Comparison of ENCODE assay signal across 21 cellular contexts in the genomic region with DNA sequence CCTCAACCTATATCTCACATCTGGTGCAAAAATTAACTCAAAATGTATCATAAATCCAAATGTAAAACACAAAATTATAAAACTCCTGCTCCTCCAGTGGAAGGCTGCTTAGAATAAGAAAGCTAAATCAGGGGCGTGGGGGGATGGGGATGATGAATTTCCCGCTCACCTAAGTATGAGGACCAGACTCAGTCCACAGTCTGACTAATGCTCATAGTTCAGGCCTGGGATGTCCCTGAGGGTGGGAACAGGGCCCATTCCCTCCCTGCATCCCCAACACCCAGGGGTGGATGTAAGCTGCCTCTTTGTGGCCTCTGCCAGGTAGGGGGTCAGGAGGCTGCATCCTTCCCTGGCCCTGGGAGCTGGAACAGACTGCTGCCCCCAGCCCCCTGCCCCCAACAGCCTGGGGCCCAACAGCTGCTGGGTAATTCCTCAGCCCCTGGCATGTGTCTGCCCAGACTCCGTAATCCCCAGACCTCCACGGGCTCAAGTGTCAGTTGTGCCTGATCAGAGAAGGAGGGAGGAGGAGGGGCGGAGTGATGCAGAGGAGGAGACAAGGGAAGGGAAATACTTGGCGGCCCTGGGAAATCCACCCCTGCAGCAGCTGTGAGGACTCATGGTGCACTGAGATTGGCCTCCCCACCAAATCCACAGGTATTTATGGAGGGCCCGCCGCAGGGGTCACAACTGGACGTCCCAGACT.
A peak's percentile ranks its signal among the peaks of the same experiment; 100 is the strongest.
DNase-seq lines count a peak whose midpoint lies in the region; ATAC-seq and TF ChIP-seq lines count a peak whose summit lies in the region.
"Had no signal": no experiment of that assay in that cellular context is flagged by ENCODE, and none has a peak within 500 bp of the region (broad histone marks: within the 10 kb centered on the region; RNA-seq: fewer than 3 reads in every experiment).

No MANE protein-coding gene starts in this region.

- peaks cover 21% of the 10 kb centered on the region for H3K4me1 Mint-ChIP-seq in glutamatergic neuron (ENCODE audit: low read depth, unreplicated experiment)
- H3K4me1 Mint-ChIP-seq: activated naive CD8-positive, alpha-beta T cell treated with anti-CD3 and anti-CD28 coated beads, Interleukin-2, amount 50 U/mL, for 24 hours had no signal

- H3K9ac ChIP-seq in neuronal stem cell (ENCODE audit: low read depth, low read length, poor library complexity), result peak overlapping the region; percentile 32

- H2BK12ac ChIP-seq in neuronal stem cell (ENCODE audit: low read length), result no peak overlapping the region

- TF ChIP-seq CTCF in glutamatergic neuron (IDR thresholded peaks at IDR 0.05; ENCODE audit: partially characterized antibody, unreplicated experiment), result no peak

- H3K4ac ChIP-seq in neuronal stem cell (ENCODE audit: low read length), result no peak overlapping the region

- no peaks in the 10 kb centered on the region for H3K79me1 ChIP-seq in neuronal stem cell (ENCODE audit: low read depth, low read length)

- H3K14ac ChIP-seq in neuronal stem cell (ENCODE audit: low read length), result no peak overlapping the region

- peak overlapping the region; percentile 22 for H3K4me2 ChIP-seq in neuronal stem cell (ENCODE audit: insufficient read depth, low read length, poor library complexity, severe bottlenecking)

- H3K27me3 ChIP-seq in neuronal stem cell (ENCODE audit: control insufficient read depth in 3 of 3, insufficient read depth in 3 of 3, low read depth in 1 of 3, low read length in 3 of 3), result peaks cover 0 to 31% (median 2%) of the 10 kb centered on the region in 3 experiments
- H3K27me3 ChIP-seq: body of pancreas, upper lobe of left lung had no signal

- H4K91ac ChIP-seq in neuronal stem cell (ENCODE audit: low read depth, low read length, poor library complexity), result no peak overlapping the region

- ATAC-seq in GM18520 (IDR thresholded peaks at IDR 0.05; ENCODE audit: unreplicated experiment), result no peak
- ATAC-seq: activated naive CD8-positive, alpha-beta T cell treated with anti-CD3 and anti-CD28 coated beads, Interleukin-2, amount 50 U/mL, for 24 hours; body of pancreas; effector memory CD8-positive, alpha-beta T cell had no signal

- peak; percentile 80 for DNase-seq in ELF-1 (ENCODE audit: low read depth, low spot score)
- DNase-seq in NCI-H2171 treated with DMSO at 0.1 percent for 48 hours (lab: John Stamatoyannopoulos, UW), result peak; percentile 90
- peak; percentile 52 for DNase-seq in glutamatergic neuron
- DNase-seq in neuronal stem cell (ENCODE audit: low spot score), result no peak
- DNase-seq in iPS-NIHi7 (ENCODE audit: extremely low spot score), result no peak
- no peak for DNase-seq in LoVo (ENCODE audit: low spot score)
- no peak for DNase-seq in NOMO-1 treated with dmso at 0.1 percent for 144 hours (lab: John Stamatoyannopoulos, UW; ENCODE audit: unreplicated experiment)
- DNase-seq: activated CD4-positive, CD25-positive, alpha-beta regulatory T cell; activated naive CD8-positive, alpha-beta T cell treated with anti-CD3 and anti-CD28 coated beads, Interleukin-2, amount 50 U/mL, for 24 hours; AML-193; body of pancreas; effector memory CD8-positive, alpha-beta T cell; left ventricle myocardium inferior; MG63; NCI-H146; stimulated activated CD8-positive, alpha-beta memory T cell treated with anti-CD3 and anti-CD28 coated beads, Interleukin-4, amount 100 ng/mL, for 48 hours; T-helper 2 cell had no signal

- no peak overlapping the region for H3K4me3 ChIP-seq in neuronal stem cell (ENCODE audit: low read length in 2 of 2)
- H3K4me3 ChIP-seq: body of pancreas, left ventricle myocardium inferior, MG63, SK-N-MC, upper lobe of left lung had no signal

- H3K4me3 Mint-ChIP-seq in glutamatergic neuron (ENCODE audit: unreplicated experiment), result no peak overlapping the region
- H3K4me3 Mint-ChIP-seq: activated naive CD8-positive, alpha-beta T cell treated with anti-CD3 and anti-CD28 coated beads, Interleukin-2, amount 50 U/mL, for 24 hours; activated T-helper 1 cell treated with anti-CD3 and anti-CD28 coated beads, Interleukin-12 subunit alpha, Interleukin-12 subunit beta, Interleukin-2, Interleukin-4 antibody, amounts not matched to agents 30 ng/mL and 10 ng/mL and 1 ng/mL, durations not matched to agents 14 hours and 24 hours and 36 hours; effector memory CD8-positive, alpha-beta T cell had no signal

- no peak overlapping the region for H3K27ac Mint-ChIP-seq in glutamatergic neuron (ENCODE audit: unreplicated experiment)
- H3K27ac Mint-ChIP-seq: activated naive CD8-positive, alpha-beta T cell treated with anti-CD3 and anti-CD28 coated beads, Interleukin-2, amount 50 U/mL, for 24 hours; activated T-helper 1 cell treated with anti-CD3 and anti-CD28 coated beads, Interleukin-12 subunit alpha, Interleukin-12 subunit beta, Interleukin-2, Interleukin-4 antibody, amounts not matched to agents 30 ng/mL and 10 ng/mL and 1 ng/mL, durations not matched to agents 14 hours and 24 hours and 36 hours; effector memory CD8-positive, alpha-beta T cell had no signal

- peaks cover 0 to 2% of the 10 kb centered on the region in 2 donors for H3K9me3 ChIP-seq in neuronal stem cell (replicated peaks in 1 of 2; ENCODE audit: control insufficient read depth in 2 of 2, insufficient read depth in 1 of 2, low read depth in 1 of 2, low read length in 2 of 2)
- H3K9me3 ChIP-seq: body of pancreas, MG63, upper lobe of left lung had no signal

- WGBS in neuronal stem cell (ENCODE audit: extremely low coverage in 2 of 2, insufficient read length in 2 of 2, insufficient replicate concordance in 1 of 2), 2 donors, result no CpG with 5 or more reads among the region's 9 CpGs

- H3K9me3 Mint-ChIP-seq in glutamatergic neuron (ENCODE audit: unreplicated experiment), result peaks cover 16% of the 10 kb centered on the region
- H3K9me3 Mint-ChIP-seq: activated naive CD8-positive, alpha-beta T cell treated with anti-CD3 and anti-CD28 coated beads, Interleukin-2, amount 50 U/mL, for 24 hours; activated T-helper 1 cell treated with anti-CD3 and anti-CD28 coated beads, Interleukin-12 subunit alpha, Interleukin-12 subunit beta, Interleukin-2, Interleukin-4 antibody, amounts not matched to agents 30 ng/mL and 10 ng/mL and 1 ng/mL, durations not matched to agents 14 hours and 24 hours and 36 hours; effector memory CD8-positive, alpha-beta T cell had no signal

- no peak overlapping the region for H2BK5ac ChIP-seq in neuronal stem cell (ENCODE audit: low read length)

- peak overlapping the region; percentile 20 for H3K23ac ChIP-seq in neuronal stem cell (ENCODE audit: low read depth, low read length, poor library complexity)

- peak overlapping the region; percentile 77 for H2BK15ac ChIP-seq in neuronal stem cell (ENCODE audit: low read length)

- peaks cover 2 to 7% of the 10 kb centered on the region in 2 donors for H3K4me1 ChIP-seq in neuronal stem cell (ENCODE audit: control insufficient read depth in 2 of 2, insufficient read depth in 1 of 2, low read depth in 1 of 2, low read length in 2 of 2)
- H3K4me1 ChIP-seq: body of pancreas, left ventricle myocardium inferior, upper lobe of left lung had no signal

- peaks cover 13% of the 10 kb centered on the region for H3K27me3 Mint-ChIP-seq in glutamatergic neuron (ENCODE audit: unreplicated experiment)
- H3K27me3 Mint-ChIP-seq: activated naive CD8-positive, alpha-beta T cell treated with anti-CD3 and anti-CD28 coated beads, Interleukin-2, amount 50 U/mL, for 24 hours had no signal

- H3K36me3 Mint-ChIP-seq in glutamatergic neuron (ENCODE audit: unreplicated experiment), result no peaks in the 10 kb centered on the region

- no peaks in the 10 kb centered on the region for H3K36me3 ChIP-seq in neuronal stem cell (replicated peaks in 1 of 2; ENCODE audit: control insufficient read depth in 2 of 2, insufficient read depth in 2 of 2, low read length in 2 of 2)
- H3K36me3 ChIP-seq: left ventricle myocardium inferior, MG63, upper lobe of left lung had no signal

- H4K8ac ChIP-seq in neuronal stem cell (ENCODE audit: low read depth, low read length), result no peak overlapping the region

- peak overlapping the region; percentile 55 for H3K18ac ChIP-seq in neuronal stem cell (ENCODE audit: low read length)

- no peak overlapping the region for H2BK120ac ChIP-seq in neuronal stem cell (ENCODE audit: low read depth, low read length)

- H3K27ac ChIP-seq in neuronal stem cell (replicated peaks; ENCODE audit: low read length), result no peak overlapping the region
- H3K27ac ChIP-seq: body of pancreas, left ventricle myocardium inferior, SK-N-MC, upper lobe of left lung had no signal

- no peak overlapping the region for H2AK5ac ChIP-seq in neuronal stem cell (ENCODE audit: low read depth, low read length)

- no peak overlapping the region for H2AFZ ChIP-seq in neuronal stem cell (ENCODE audit: low read length)

Comparison
In these comparisons a context has a peak if more than half of its experiments do, and no peak if none do; other contexts are left out.
1. DNase-seq: peak in ELF-1 (single experiment), NCI-H2171 treated with DMSO at 0.1 percent for 48 hours (single experiment) and glutamatergic neuron (single experiment); none in neuronal stem cell (single experiment), iPS-NIHi7 (single experiment), LoVo (single experiment) and NOMO-1 treated with dmso at 0.1 percent for 144 hours (single experiment).